In genomic region chr4:82268826-82269193, GRCh38 we compare ENCODE assay signal across 2 cellular contexts.
TF ChIP-seq lines count a peak whose summit lies in the region.

No MANE protein-coding gene starts in this region.

TF ChIP-seq in SK-N-SH treated with all-trans-retinoic acid at 6 μM for 48 hours, 23 proteins besides CTCF, POLR2A, EP300 and RAD21 (continued from another document):
- TF ChIP-seq CSRNP3 (CRISPR knock-in tag; IDR thresholded peaks at IDR 0.05) (no peak), ZFP3 (CRISPR knock-in tag; IDR thresholded peaks at IDR 0.05) (no peak), ARNTL (CRISPR knock-in tag; IDR thresholded peaks at IDR 0.05; ENCODE audit: borderline replicate concordance, low read depth) (no peak), SNAI2 (CRISPR knock-in tag; IDR thresholded peaks at IDR 0.05) (no peak), TCF4 (CRISPR knock-in tag; IDR thresholded peaks at IDR 0.05; ENCODE audit: borderline replicate concordance) (no peak), RARB (CRISPR knock-in tag; IDR thresholded peaks at IDR 0.05) (no peak), ESRRG (CRISPR knock-in tag; IDR thresholded peaks at IDR 0.05) (no peak)
- TF ChIP-seq, protein P1, sequence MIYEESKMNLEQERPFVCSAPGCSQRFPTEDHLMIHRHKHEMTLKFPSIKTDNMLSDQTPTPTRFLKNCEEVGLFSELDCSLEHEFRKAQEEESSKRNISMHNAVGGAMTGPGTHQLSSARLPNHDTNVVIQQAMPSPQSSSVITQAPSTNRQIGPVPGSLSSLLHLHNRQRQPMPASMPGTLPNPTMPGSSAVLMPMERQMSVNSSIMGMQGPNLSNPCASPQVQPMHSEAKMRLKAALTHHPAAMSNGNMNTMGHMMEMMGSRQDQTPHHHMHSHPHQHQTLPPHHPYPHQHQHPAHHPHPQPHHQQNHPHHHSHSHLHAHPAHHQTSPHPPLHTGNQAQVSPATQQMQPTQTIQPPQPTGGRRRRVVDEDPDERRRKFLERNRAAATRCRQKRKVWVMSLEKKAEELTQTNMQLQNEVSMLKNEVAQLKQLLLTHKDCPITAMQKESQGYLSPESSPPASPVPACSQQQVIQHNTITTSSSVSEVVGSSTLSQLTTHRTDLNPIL (CRISPR knock-in tag; IDR thresholded peaks at IDR 0.05; ENCODE audit: low read depth) = no peak
TF ChIP-seq in SK-N-SH treated with all-trans-retinoic acid at 6 μM for 48 hours: peak in this region for 0.

TF ChIP-seq in K562, 482 proteins besides CTCF, POLR2A, EP300 and RAD21 (continued from another document):
- TF ChIP-seq, protein P2, sequence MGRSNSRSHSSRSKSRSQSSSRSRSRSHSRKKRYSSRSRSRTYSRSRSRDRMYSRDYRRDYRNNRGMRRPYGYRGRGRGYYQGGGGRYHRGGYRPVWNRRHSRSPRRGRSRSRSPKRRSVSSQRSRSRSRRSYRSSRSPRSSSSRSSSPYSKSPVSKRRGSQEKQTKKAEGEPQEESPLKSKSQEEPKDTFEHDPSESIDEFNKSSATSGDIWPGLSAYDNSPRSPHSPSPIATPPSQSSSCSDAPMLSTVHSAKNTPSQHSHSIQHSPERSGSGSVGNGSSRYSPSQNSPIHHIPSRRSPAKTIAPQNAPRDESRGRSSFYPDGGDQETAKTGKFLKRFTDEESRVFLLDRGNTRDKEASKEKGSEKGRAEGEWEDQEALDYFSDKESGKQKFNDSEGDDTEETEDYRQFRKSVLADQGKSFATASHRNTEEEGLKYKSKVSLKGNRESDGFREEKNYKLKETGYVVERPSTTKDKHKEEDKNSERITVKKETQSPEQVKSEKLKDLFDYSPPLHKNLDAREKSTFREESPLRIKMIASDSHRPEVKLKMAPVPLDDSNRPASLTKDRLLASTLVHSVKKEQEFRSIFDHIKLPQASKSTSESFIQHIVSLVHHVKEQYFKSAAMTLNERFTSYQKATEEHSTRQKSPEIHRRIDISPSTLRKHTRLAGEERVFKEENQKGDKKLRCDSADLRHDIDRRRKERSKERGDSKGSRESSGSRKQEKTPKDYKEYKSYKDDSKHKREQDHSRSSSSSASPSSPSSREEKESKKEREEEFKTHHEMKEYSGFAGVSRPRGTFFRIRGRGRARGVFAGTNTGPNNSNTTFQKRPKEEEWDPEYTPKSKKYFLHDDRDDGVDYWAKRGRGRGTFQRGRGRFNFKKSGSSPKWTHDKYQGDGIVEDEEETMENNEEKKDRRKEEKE (IDR thresholded peaks at IDR 0.05; ENCODE audit: borderline replicate concordance in 1 of 2, control insufficient read depth in 1 of 2, low read depth in 2 of 2, low read length in 1 of 2) = no peak
